Comparison of ENCODE assay signal across 9 cellular contexts in the genomic region with DNA sequence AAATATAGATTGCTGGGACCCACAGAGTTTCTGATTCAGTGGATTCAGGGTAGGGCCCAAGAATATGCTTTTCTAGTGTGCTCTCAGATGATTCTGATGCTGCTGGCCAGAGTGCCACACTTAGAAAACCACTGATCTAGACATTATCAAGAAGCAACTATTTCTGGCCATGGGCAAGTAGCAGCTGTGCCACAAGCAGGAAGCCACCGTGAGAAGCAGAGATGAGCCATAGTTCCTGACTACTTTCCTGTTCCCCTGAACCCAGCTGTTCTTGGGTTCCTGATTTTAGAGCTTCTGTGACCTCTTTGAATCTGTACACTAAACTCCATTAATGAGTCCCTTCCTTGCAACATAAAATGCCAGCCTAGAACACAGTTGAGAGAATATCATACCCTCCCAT. TPM values are rescaled to one million over a fixed set of nuclear protein-coding genes. Genes with fewer than 3 reads are reported as not detected.
DNase-seq lines count a peak whose midpoint lies in the region; ATAC-seq and TF ChIP-seq lines count a peak whose summit lies in the region.
"Had no signal": no experiment of that assay in that cellular context is flagged by ENCODE, and none has a peak within 500 bp of the region (broad histone marks: within the 10 kb centered on the region; RNA-seq: fewer than 3 reads in every experiment).

No MANE protein-coding gene starts in this region.

- CTCF ChIA-PET in RWPE1 (lab: Yijun Ruan, JAX): interaction anchor here (0.6 kb wide), 1 partner anchor 254 kb away, joined by 3 read pairs; no protein-coding TSS in a partner anchor

- no peak overlapping the region for H3K4me3 Mint-ChIP-seq in dendritic cell treated with granulocyte-macrophage colony-stimulating factor and Interleukin-4, amounts not matched to agents 40 ng/mL and 50 ng/mL, for 4 days
- H3K4me3 Mint-ChIP-seq in nephron progenitor cell: no peak overlapping the region

- peak overlapping the region; percentile 30 for H3K27ac Mint-ChIP-seq in dendritic cell treated with granulocyte-macrophage colony-stimulating factor and Interleukin-4, amounts not matched to agents 40 ng/mL and 50 ng/mL, for 4 days
- H3K27ac Mint-ChIP-seq in nephron progenitor cell: no peak overlapping the region

- ATAC-seq in HG03520 (IDR thresholded peaks at IDR 0.05; ENCODE audit: unreplicated experiment): peak; percentile 56

- intact Hi-C loops in dendritic cell treated with granulocyte-macrophage colony-stimulating factor and Interleukin-4, amounts not matched to agents 40 ng/mL and 50 ng/mL, for 4 days (cut with micrococcal nuclease): no loop called here

- POLR2A ChIA-PET in RWPE1 (lab: Yijun Ruan, JAX; ENCODE audit: low non-redundant PET): no interaction called here

- no peak overlapping the region for H3K4me3 ChIP-seq in H7 (ENCODE audit: insufficient read depth, low read depth, low read length)

- H3K9me3 Mint-ChIP-seq in dendritic cell treated with granulocyte-macrophage colony-stimulating factor and Interleukin-4, amounts not matched to agents 40 ng/mL and 50 ng/mL, for 4 days: no peaks in the 10 kb centered on the region
- H3K9me3 Mint-ChIP-seq in nephron progenitor cell: no peaks in the 10 kb centered on the region

- peaks cover 26% of the 10 kb centered on the region for H3K4me1 Mint-ChIP-seq in dendritic cell treated with granulocyte-macrophage colony-stimulating factor and Interleukin-4, amounts not matched to agents 40 ng/mL and 50 ng/mL, for 4 days (ENCODE audit: low read depth)
- no peaks in the 10 kb centered on the region for H3K4me1 Mint-ChIP-seq in nephron progenitor cell

- peak; percentile 32 for DNase-seq in GM10266 (ENCODE audit: extremely low spot score)
- DNase-seq in GM20000 (ENCODE audit: low spot score): peak; percentile 33
- no peak for DNase-seq in NCI-H187 treated with DMSO at 0.1 percent for 48 hours (lab: John Stamatoyannopoulos, UW)
- DNase-seq in nephron progenitor cell: no peak
- no peak for DNase-seq in RWPE1 (ENCODE audit: low spot score)
- no peak for DNase-seq in H7
- DNase-seq: IMR-90 had no signal

- no peaks in the 10 kb centered on the region for H3K27me3 Mint-ChIP-seq in dendritic cell treated with granulocyte-macrophage colony-stimulating factor and Interleukin-4, amounts not matched to agents 40 ng/mL and 50 ng/mL, for 4 days
- H3K27me3 Mint-ChIP-seq in nephron progenitor cell (ENCODE audit: low read depth, poor library complexity): peaks cover 16% of the 10 kb centered on the region

- H3K36me3 ChIP-seq in H7 (replicated peaks; ENCODE audit: control insufficient read depth, insufficient read depth, low read length): no peaks in the 10 kb centered on the region

- no peaks in the 10 kb centered on the region for H3K27me3 ChIP-seq in H7 (ENCODE audit: control insufficient read depth, insufficient read depth, low read length)

- H3K27ac ChIP-seq in RWPE1: no peak overlapping the region

- TF ChIP-seq CTCF in GM10266 (IDR thresholded peaks at IDR 0.05; ENCODE audit: control insufficient read depth, insufficient read depth, low read depth, missing control alignments): no peak
- TF ChIP-seq CTCF in GM20000 (IDR thresholded peaks at IDR 0.05; ENCODE audit: extremely low read depth, missing control alignments): no peak
- no peak for TF ChIP-seq CTCF in nephron progenitor cell (IDR thresholded peaks at IDR 0.05)
- no peak for TF ChIP-seq CTCF in RWPE1 (conservative IDR thresholded peaks at IDR 0.05; ENCODE audit: low read depth)

- no peaks in the 10 kb centered on the region for H3K36me3 Mint-ChIP-seq in dendritic cell treated with granulocyte-macrophage colony-stimulating factor and Interleukin-4, amounts not matched to agents 40 ng/mL and 50 ng/mL, for 4 days (ENCODE audit: low read depth)
- no peaks in the 10 kb centered on the region for H3K36me3 Mint-ChIP-seq in nephron progenitor cell (ENCODE audit: low read depth)

RNA-seq across cellular contexts. Expression of a gene that starts 38.1 kb away (rescaled TPM):
- total RNA-seq in H7 (2014; rRNA removed; shearing (Covaris generic)): 1.2 and 1.4 TPM in 2 replicates

Comparison
In these comparisons a context has a peak if more than half of its experiments do, and no peak if none do; other contexts are left out.
1. DNase-seq: peak in GM10266 (single experiment) and GM20000 (single experiment); none in NCI-H187 treated with DMSO at 0.1 percent for 48 hours (single experiment), nephron progenitor cell (single experiment), RWPE1 (single experiment) and H7 (single experiment).